8 cellular contexts compared by ENCODE assay signal in the genomic region with DNA sequence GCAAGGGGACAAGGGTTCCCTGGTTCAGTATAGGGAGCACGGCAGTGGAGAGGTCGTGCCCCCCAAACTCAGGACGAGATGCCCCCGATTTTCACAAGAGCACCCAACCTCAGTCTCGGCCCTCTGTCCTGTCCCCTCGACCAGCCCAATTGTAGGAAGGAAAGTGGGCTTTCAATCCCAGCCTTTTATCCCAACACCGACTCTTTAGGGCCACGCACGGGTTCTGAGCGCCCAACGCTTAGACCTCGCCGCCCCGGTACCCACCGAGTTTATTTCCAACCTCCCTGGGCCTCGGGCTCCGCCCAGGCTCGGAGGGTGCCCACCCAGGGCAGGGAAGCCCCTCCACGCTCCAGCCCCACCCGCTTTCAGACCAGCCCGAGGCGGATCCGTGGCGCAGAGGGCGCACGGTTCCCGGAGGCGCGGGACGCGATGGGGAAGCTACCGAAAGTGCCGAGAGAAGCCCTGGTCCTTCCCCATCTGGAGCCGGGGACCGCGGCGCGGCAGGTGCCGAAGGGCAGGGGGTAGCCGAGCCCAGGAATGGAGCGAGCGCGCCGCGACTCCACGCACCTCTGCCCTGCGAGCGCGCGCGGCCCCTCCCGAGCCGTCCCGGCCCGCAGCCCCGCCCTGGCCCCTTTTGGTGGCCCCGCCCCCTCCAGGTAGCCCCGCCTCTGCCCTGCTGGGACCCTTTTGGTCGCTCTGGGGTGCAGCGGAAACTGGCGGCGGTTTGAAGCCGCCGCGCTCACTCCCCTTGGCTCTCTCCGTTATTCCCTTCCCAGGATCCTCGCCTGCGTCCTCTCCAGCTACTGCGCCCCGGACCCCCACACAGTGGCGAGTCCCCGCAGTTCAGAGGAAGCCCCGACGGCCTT. TPM values are rescaled to one million over a fixed set of nuclear protein-coding genes. Genes with fewer than 3 reads are reported as not detected.
DNase-seq lines count a peak whose midpoint lies in the region; ATAC-seq, FAIRE-seq and TF ChIP-seq lines count a peak whose summit lies in the region.

No MANE protein-coding gene starts in this region.

- dilution Hi-C loops in endothelial cell of umbilical vein (cut with MboI; ENCODE audit: extremely low pct_ligation_motif_present, low sequenced_read_pairs) = no loop called here

- H3K27me3 ChIP-seq in DND-41 (ENCODE audit: insufficient read depth, low read length, poor library complexity) (peaks cover 36% of the 10 kb centered on the region), endothelial cell of umbilical vein (ENCODE audit: control insufficient read depth in 2 of 2, insufficient read depth in 2 of 2, low read length in 2 of 2) (peaks cover 14 to 24% of the 10 kb centered on the region in 2 experiments), gastrocnemius medialis (peaks cover 32 to 57% (median 54%) of the 10 kb centered on the region in 3 donors)

- H3K9ac ChIP-seq in DND-41 (ENCODE audit: low read depth, low read length) (peak overlapping the region; percentile 31; the same call in 1 of the 2 replicates), endothelial cell of umbilical vein (replicated peaks; ENCODE audit: extremely low read depth, insufficient read depth, low read length) (no peak overlapping the region)

- no peaks in the 10 kb centered on the region for H3K36me3 Mint-ChIP-seq in activated CD4-positive, alpha-beta memory T cell treated with anti-CD3 and anti-CD28 coated beads for 36 hours

- H3K9me1 ChIP-seq in endothelial cell of umbilical vein (replicated peaks; ENCODE audit: control insufficient read depth, extremely low read depth, insufficient read depth, low read length) = no peaks in the 10 kb centered on the region

- H3K36me3 ChIP-seq in DND-41 (ENCODE audit: insufficient read depth, low read length) = no peaks in the 10 kb centered on the region
- H3K36me3 ChIP-seq in endothelial cell of umbilical vein (ENCODE audit: control insufficient read depth in 2 of 2, extremely low read depth in 1 of 2, insufficient read depth in 2 of 2, low read length in 2 of 2) = no peaks in the 10 kb centered on the region
- H3K36me3 ChIP-seq in gastrocnemius medialis = no peaks in the 10 kb centered on the region

- TF ChIP-seq POLR2A in endothelial cell of umbilical vein (IDR thresholded peaks at IDR 0.05; ENCODE audit: low read depth, low read length) (no peak), gastrocnemius medialis (IDR thresholded peaks at IDR 0.05) (no peak)

- H3K4me2 ChIP-seq in DND-41 (ENCODE audit: insufficient read depth, low read length) (peak overlapping the region; percentile 71), endothelial cell of umbilical vein (ENCODE audit: insufficient read depth, low read length) (peak overlapping the region; percentile 49)

- no peak overlapping the region for H3K27ac Mint-ChIP-seq in activated CD4-positive, alpha-beta memory T cell treated with anti-CD3 and anti-CD28 coated beads for 36 hours

- H3K27ac ChIP-seq in DND-41 (ENCODE audit: low read length) = no peak overlapping the region
- no peak overlapping the region for H3K27ac ChIP-seq in endothelial cell of umbilical vein (ENCODE audit: insufficient read depth, low read depth, low read length)
- H3K27ac ChIP-seq in gastrocnemius medialis = no peak overlapping the region

- FAIRE-seq in endothelial cell of umbilical vein (lab: Jason Lieb, UNC) = no peak

- peak; percentile 62 for DNase-seq in DND-41
- peak; percentile 68 for DNase-seq in activated CD4-positive, alpha-beta memory T cell treated with anti-CD3 and anti-CD28 coated beads for 36 hours
- DNase-seq in endothelial cell of umbilical vein (ENCODE audit: low read depth, low spot score) = no peak
- DNase-seq in gastrocnemius medialis = no peak
- DNase-seq in NCI-H146 (lab: John Stamatoyannopoulos, UW) = no peak

- in situ Hi-C loops in gastrocnemius medialis (cut with MboI; ENCODE audit: low sequenced_read_pairs in 4 of 4) = no loop called here

- H3K4me1 ChIP-seq in DND-41 (ENCODE audit: insufficient read depth, low read length) = peaks cover 12% of the 10 kb centered on the region
- H3K4me1 ChIP-seq in endothelial cell of umbilical vein (ENCODE audit: control insufficient read depth, extremely low read depth, insufficient read depth, low read length) = peaks cover 6% of the 10 kb centered on the region
- peaks cover 0 to 11% of the 10 kb centered on the region in 2 donors for H3K4me1 ChIP-seq in gastrocnemius medialis

- H2AFZ ChIP-seq in DND-41 (ENCODE audit: low read depth, low read length) (peak overlapping the region; percentile 62), endothelial cell of umbilical vein (ENCODE audit: low read depth, low read length) (peak overlapping the region; percentile 52)

- H4K20me1 ChIP-seq in DND-41 (ENCODE audit: insufficient read depth, low read length) (no peaks in the 10 kb centered on the region; the same call in none of the 2 replicates), endothelial cell of umbilical vein (replicated peaks; ENCODE audit: control insufficient read depth, extremely low read depth, insufficient read depth, low read length) (no peaks in the 10 kb centered on the region)

- H3K9me3 ChIP-seq in DND-41 (ENCODE audit: insufficient read depth, low read length, severe bottlenecking) (no peaks in the 10 kb centered on the region), endothelial cell of umbilical vein (replicated peaks; ENCODE audit: control insufficient read depth, insufficient read depth, low read length) (no peaks in the 10 kb centered on the region), gastrocnemius medialis (no peaks in the 10 kb centered on the region)

- H3K4me3 ChIP-seq in DND-41 (ENCODE audit: low read depth in 1 of 2, low read length in 2 of 2) (peak overlapping the region in 1 of 2 experiments; percentile 55; a peak in 2 of 4 replicates), endothelial cell of umbilical vein (replicated peaks in 1 of 3; ENCODE audit: insufficient read depth in 1 of 3, low read depth in 1 of 3, low read length in 3 of 3) (peak overlapping the region in 2 of 3 experiments; percentile 8 to 17), gastrocnemius medialis (peak overlapping the region; percentile 28 to 49 (median 38))

- H3K4me3 Mint-ChIP-seq in activated CD4-positive, alpha-beta memory T cell treated with anti-CD3 and anti-CD28 coated beads for 36 hours = peak overlapping the region; percentile 61

- peaks cover 16% of the 10 kb centered on the region for H3K4me1 Mint-ChIP-seq in activated CD4-positive, alpha-beta memory T cell treated with anti-CD3 and anti-CD28 coated beads for 36 hours (ENCODE audit: low read depth)

- POLR2A ChIA-PET in activated CD4-positive, alpha-beta memory T cell treated with anti-CD3 and anti-CD28 coated beads for 36 hours (lab: Charles Lee) = no interaction called here
- POLR2A ChIA-PET in endothelial cell of umbilical vein (lab: Charles Lee) = no interaction called here

- peak; percentile 78 for ATAC-seq in DND-41 (ENCODE audit: insufficient read depth, low read depth)
- peak; percentile 44 for ATAC-seq in HG03103 (IDR thresholded peaks at IDR 0.05; ENCODE audit: low read depth, unreplicated experiment)
- no peak for ATAC-seq in gastrocnemius medialis
- no peak for ATAC-seq in HG02610 (IDR thresholded peaks at IDR 0.05; ENCODE audit: unreplicated experiment)
- no peak for ATAC-seq in GM18511 (IDR thresholded peaks at IDR 0.05; ENCODE audit: unreplicated experiment)

- no TSS peak for BruUV-seq in endothelial cell of umbilical vein (replicated peaks; lab: Mats Ljungman, UMichigan)

- CTCF ChIA-PET in activated CD4-positive, alpha-beta memory T cell treated with anti-CD3 and anti-CD28 coated beads for 36 hours (lab: Charles Lee) = interaction anchor here (1.0 to 1.2 kb wide), 3 partner anchors 28 to 676 kb away, joined by 3 read pairs; no protein-coding TSS in a partner anchor
- CTCF ChIA-PET in endothelial cell of umbilical vein (lab: Charles Lee) = interaction anchor here (1.9 kb wide), 1 partner anchor 28 kb away, joined by 4 read pairs; no protein-coding TSS in a partner anchor

- H3K27me3 Mint-ChIP-seq in activated CD4-positive, alpha-beta memory T cell treated with anti-CD3 and anti-CD28 coated beads for 36 hours = peaks cover 45% of the 10 kb centered on the region

- no peaks in the 10 kb centered on the region for H3K9me3 Mint-ChIP-seq in activated CD4-positive, alpha-beta memory T cell treated with anti-CD3 and anti-CD28 coated beads for 36 hours

- TF ChIP-seq CTCF in DND-41 (IDR thresholded peaks at IDR 0.05; ENCODE audit: borderline replicate concordance, extremely low read depth, low read length, poor library complexity, severe bottlenecking) (no peak), endothelial cell of umbilical vein (IDR thresholded peaks at IDR 0.05; ENCODE audit: extremely low read depth in 1 of 2, insufficient read depth in 1 of 2, low read depth in 1 of 2, low read length in 2 of 2) (no peak), gastrocnemius medialis (IDR thresholded peaks at IDR 0.05 in 4 of 5, conservative IDR thresholded peaks at IDR 0.05 in 1 of 5) (no peak)

- H3K79me2 ChIP-seq in DND-41 (ENCODE audit: insufficient read depth, low read length) (no peaks in the 10 kb centered on the region), endothelial cell of umbilical vein (ENCODE audit: control insufficient read depth, insufficient read depth, low read length) (no peaks in the 10 kb centered on the region)

- intact Hi-C loops in activated CD4-positive, alpha-beta memory T cell treated with anti-CD3 and anti-CD28 coated beads for 36 hours (cut with micrococcal nuclease) = no loop called here
- intact Hi-C loops in endothelial cell of umbilical vein (cut with micrococcal nuclease) (no loop called here), gastrocnemius medialis (cut with DNase I; ENCODE audit: low total_unique reads) (no loop called here)

RNA-seq across cellular contexts. Expression of gene GRID2IP, which starts 20.4 kb away (rescaled TPM):
- total RNA-seq in activated CD4-positive, alpha-beta memory T cell treated with anti-CD3 and anti-CD28 coated beads for 36 hours = under 1 TPM; 0.19 to 0.21 TPM
- total RNA-seq in endothelial cell of umbilical vein = not detected in 2 replicates
- 0.02 TPM in 1 of 2 replicates, not detected in the other for polyA plus RNA-seq in endothelial cell of umbilical vein
- 0.03 TPM in 1 of 2 replicates, not detected in the other for polyA plus RNA-seq in endothelial cell of umbilical vein (2011; cell fraction: cytosol; rRNA removed)
- polyA plus RNA-seq in endothelial cell of umbilical vein (2011; cell fraction: nucleus; rRNA removed) = 0.08 TPM in 1 of 2 replicates, not detected in the other
- polyA plus RNA-seq in endothelial cell of umbilical vein (2012) = not detected in 2 replicates
- 0.06 TPM in 1 of 2 replicates, not detected in the other for polyA minus RNA-seq in endothelial cell of umbilical vein
- polyA minus RNA-seq in endothelial cell of umbilical vein (2011; cell fraction: cytosol; rRNA and poly(A)+ RNA removed) = not detected
- 0.10 TPM in 1 of 2 replicates, not detected in the other for polyA minus RNA-seq in endothelial cell of umbilical vein (2011; cell fraction: nucleus; rRNA and poly(A)+ RNA removed)
- total RNA-seq in gastrocnemius medialis = under 1 TPM in 1 of 4 donors, not detected in 3; 0.13 TPM

RNA-seq across cellular contexts. Expression of gene ZDHHC4, which starts 46.4 kb away (rescaled TPM):
- 10 to 100 TPM; 31.7 to 44.4 TPM for total RNA-seq in activated CD4-positive, alpha-beta memory T cell treated with anti-CD3 and anti-CD28 coated beads for 36 hours
- 29.9 and 31.3 TPM in 2 replicates for total RNA-seq in endothelial cell of umbilical vein
- 122 and 137 TPM in 2 replicates for polyA plus RNA-seq in endothelial cell of umbilical vein
- 58.4 and 62.9 TPM in 2 replicates for polyA plus RNA-seq in endothelial cell of umbilical vein (2011; cell fraction: cytosol; rRNA removed)
- 33.3 and 36.1 TPM in 2 replicates for polyA plus RNA-seq in endothelial cell of umbilical vein (2011; cell fraction: nucleus; rRNA removed)
- 30.1 and 38.0 TPM in 2 replicates for polyA plus RNA-seq in endothelial cell of umbilical vein (2012)
- polyA minus RNA-seq in endothelial cell of umbilical vein = 130 and 145 TPM in 2 replicates
- polyA minus RNA-seq in endothelial cell of umbilical vein (2011; cell fraction: cytosol; rRNA and poly(A)+ RNA removed) = 43.5 TPM
- polyA minus RNA-seq in endothelial cell of umbilical vein (2011; cell fraction: nucleus; rRNA and poly(A)+ RNA removed) = 21.5 and 22.5 TPM in 2 replicates
- 10 to 100 TPM; 52.7 to 88.6 (median 70.5) TPM for total RNA-seq in gastrocnemius medialis

RNA-seq across cellular contexts. Expression of gene KDELR2, which starts 46.9 kb away (rescaled TPM):
- 10 to 100 TPM; 72.5 to 80.2 TPM for total RNA-seq in activated CD4-positive, alpha-beta memory T cell treated with anti-CD3 and anti-CD28 coated beads for 36 hours
- 190 and 196 TPM in 2 replicates for total RNA-seq in endothelial cell of umbilical vein
- 191 and 199 TPM in 2 replicates for polyA plus RNA-seq in endothelial cell of umbilical vein
- polyA plus RNA-seq in endothelial cell of umbilical vein (2011; cell fraction: cytosol; rRNA removed) = 137 and 140 TPM in 2 replicates
- polyA plus RNA-seq in endothelial cell of umbilical vein (2011; cell fraction: nucleus; rRNA removed) = 67.5 and 75.9 TPM in 2 replicates
- polyA plus RNA-seq in endothelial cell of umbilical vein (2012) = 134 and 142 TPM in 2 replicates
- polyA minus RNA-seq in endothelial cell of umbilical vein = 159 and 164 TPM in 2 replicates
- polyA minus RNA-seq in endothelial cell of umbilical vein (2011; cell fraction: cytosol; rRNA and poly(A)+ RNA removed) = 53.8 TPM
- polyA minus RNA-seq in endothelial cell of umbilical vein (2011; cell fraction: nucleus; rRNA and poly(A)+ RNA removed) = 45.4 and 50.1 TPM in 2 replicates
- total RNA-seq in gastrocnemius medialis = 10 to 100 TPM; 27.5 to 34.2 (median 31.8) TPM

RNA-seq across cellular contexts. Expression of gene INTS15, which starts 59.0 kb away (rescaled TPM):
- total RNA-seq in activated CD4-positive, alpha-beta memory T cell treated with anti-CD3 and anti-CD28 coated beads for 36 hours = 10 to 100 TPM; 25.9 to 27.5 TPM
- total RNA-seq in endothelial cell of umbilical vein (31.5 and 35.7 TPM in 2 replicates), gastrocnemius medialis (10 to 100 TPM; 20.1 to 30.4 (median 26.1) TPM)
- polyA plus RNA-seq in endothelial cell of umbilical vein = 51.3 and 51.6 TPM in 2 replicates
- 36.1 and 38.8 TPM in 2 replicates for polyA plus RNA-seq in endothelial cell of umbilical vein (2011; cell fraction: cytosol; rRNA removed)
- polyA plus RNA-seq in endothelial cell of umbilical vein (2011; cell fraction: nucleus; rRNA removed) = 34.4 and 36.5 TPM in 2 replicates
- polyA plus RNA-seq in endothelial cell of umbilical vein (2012) = 21.6 and 29.0 TPM in 2 replicates
- 25.4 and 28.4 TPM in 2 replicates for polyA minus RNA-seq in endothelial cell of umbilical vein
- 12.1 TPM for polyA minus RNA-seq in endothelial cell of umbilical vein (2011; cell fraction: cytosol; rRNA and poly(A)+ RNA removed)
- polyA minus RNA-seq in endothelial cell of umbilical vein (2011; cell fraction: nucleus; rRNA and poly(A)+ RNA removed) = 15.7 and 16.2 TPM in 2 replicates

Comparison
In these comparisons a context has a peak if more than half of its experiments do, and no peak if none do; other contexts are left out.
1. ATAC-seq: peak in DND-41 (single experiment) and HG03103 (single experiment); none in gastrocnemius medialis (0 of 2), HG02610 (single experiment) and GM18511 (single experiment).
2. DNase-seq: peak in DND-41 (single experiment) and activated CD4-positive, alpha-beta memory T cell treated with anti-CD3 and anti-CD28 coated beads for 36 hours (single experiment); none in endothelial cell of umbilical vein (single experiment), gastrocnemius medialis (0 of 2) and NCI-H146 (single experiment).